1 cellular context compared by ENCODE assay signal in genomic region chr2:38751043-38751846, GRCh38.
TF ChIP-seq lines count a peak whose summit lies in the region.

SRSF7 (minus strand) TSS chr2:38751361; CDS start chr2:38751256, 105 bp downstream.

TF ChIP-seq in HCT116, 20 proteins besides CTCF, POLR2A, EP300 and RAD21 (continued from another document):
- no peak for TF ChIP-seq REST (IDR thresholded peaks at IDR 0.05; ENCODE audit: low read depth)
